In genomic region chr14:55329999-55330710, GRCh38 we compare ENCODE assay signal across 10 cellular contexts. TPM values are rescaled to one million over a fixed set of nuclear protein-coding genes. Genes with fewer than 3 reads are reported as not detected.
DNase-seq lines count a peak whose midpoint lies in the region; ATAC-seq and TF ChIP-seq lines count a peak whose summit lies in the region.
"Had no signal": no experiment of that assay in that cellular context is flagged by ENCODE, and none has a peak within 500 bp of the region (broad histone marks: within the 10 kb centered on the region; RNA-seq: fewer than 3 reads in every experiment).

No MANE protein-coding gene starts in this region.

- WGBS in neuronal stem cell (ENCODE audit: extremely low coverage in 2 of 2, insufficient read length in 2 of 2, insufficient replicate concordance in 1 of 2), 2 donors, result no CpG with 5 or more reads among the region's 6 CpGs

- H4K8ac ChIP-seq in neuronal stem cell (ENCODE audit: low read depth, low read length), result no peak overlapping the region

- no peak for DNase-seq in CD8-positive, alpha-beta memory T cell
- DNase-seq in NCI-H226, result peak; percentile 41
- DNase-seq in activated naive CD8-positive, alpha-beta T cell treated with anti-CD3 and anti-CD28 coated beads, Interleukin-2, amount 50 U/mL, for 24 hours, result no peak
- DNase-seq in osteoblast (ENCODE audit: insufficient read length, low spot score, missing footprints), result peak; percentile 49
- DNase-seq in glutamatergic neuron, result no peak
- no peak for DNase-seq in neuronal stem cell (ENCODE audit: low spot score)
- DNase-seq: NCI-H187, right cardiac atrium had no signal

- H3K27ac Mint-ChIP-seq in CD8-positive, alpha-beta memory T cell, result peak overlapping the region in 6 of 8 donors; percentile 37 to 83 (median 63)
- H3K27ac Mint-ChIP-seq in activated naive CD8-positive, alpha-beta T cell treated with anti-CD3 and anti-CD28 coated beads, Interleukin-2, amount 50 U/mL, for 24 hours, result peak overlapping the region; percentile 80
- no peak overlapping the region for H3K27ac Mint-ChIP-seq in glutamatergic neuron (ENCODE audit: unreplicated experiment)

- no peak overlapping the region for H2BK5ac ChIP-seq in neuronal stem cell (ENCODE audit: low read length)

- no peak overlapping the region for H3K9ac ChIP-seq in neuronal stem cell (ENCODE audit: low read depth, low read length, poor library complexity)

- H4K91ac ChIP-seq in neuronal stem cell (ENCODE audit: low read depth, low read length, poor library complexity), result no peak overlapping the region

- TF ChIP-seq CTCF in osteoblast (IDR thresholded peaks at IDR 0.05; ENCODE audit: extremely low read depth, low read depth, low read length), result no peak
- TF ChIP-seq CTCF in glutamatergic neuron (IDR thresholded peaks at IDR 0.05; ENCODE audit: partially characterized antibody, unreplicated experiment), result no peak

- H3K4me1 Mint-ChIP-seq in CD8-positive, alpha-beta memory T cell, result peaks cover 73 to 83% (median 77%) of the 10 kb centered on the region in 3 donors
- peaks cover 79% of the 10 kb centered on the region for H3K4me1 Mint-ChIP-seq in activated naive CD8-positive, alpha-beta T cell treated with anti-CD3 and anti-CD28 coated beads, Interleukin-2, amount 50 U/mL, for 24 hours
- H3K4me1 Mint-ChIP-seq in glutamatergic neuron (ENCODE audit: low read depth, unreplicated experiment), result peaks cover 9% of the 10 kb centered on the region

- H3K79me1 ChIP-seq in neuronal stem cell (ENCODE audit: low read depth, low read length), result peaks cover 2% of the 10 kb centered on the region

- ATAC-seq in activated naive CD8-positive, alpha-beta T cell treated with anti-CD3 and anti-CD28 coated beads, Interleukin-2, amount 50 U/mL, for 24 hours, result peak; percentile 65
- ATAC-seq in HG03439 (IDR thresholded peaks at IDR 0.05; ENCODE audit: unreplicated experiment), result no peak
- ATAC-seq in GM19324 (IDR thresholded peaks at IDR 0.05; ENCODE audit: low FRiP score, unreplicated experiment), result no peak
- ATAC-seq: right cardiac atrium had no signal

- H3K4me3 ChIP-seq in CD8-positive, alpha-beta memory T cell (ENCODE audit: low read length), result no peak overlapping the region
- peak overlapping the region; percentile 27 for H3K4me3 ChIP-seq in osteoblast (ENCODE audit: insufficient read depth, low read length)
- no peak overlapping the region for H3K4me3 ChIP-seq in neuronal stem cell (ENCODE audit: low read length in 2 of 2)

- H3K79me2 ChIP-seq in osteoblast (ENCODE audit: insufficient read depth, low read length), result peaks cover 74% of the 10 kb centered on the region

- no peak overlapping the region for H3K14ac ChIP-seq in neuronal stem cell (ENCODE audit: low read length)

- no peaks in the 10 kb centered on the region for H3K9me3 Mint-ChIP-seq in CD8-positive, alpha-beta memory T cell
- no peaks in the 10 kb centered on the region for H3K9me3 Mint-ChIP-seq in activated naive CD8-positive, alpha-beta T cell treated with anti-CD3 and anti-CD28 coated beads, Interleukin-2, amount 50 U/mL, for 24 hours
- no peaks in the 10 kb centered on the region for H3K9me3 Mint-ChIP-seq in glutamatergic neuron (ENCODE audit: unreplicated experiment)

- no peak overlapping the region for H3K18ac ChIP-seq in neuronal stem cell (ENCODE audit: low read length)

- H2BK15ac ChIP-seq in neuronal stem cell (ENCODE audit: low read length), result no peak overlapping the region

- H3K4me1 ChIP-seq in CD8-positive, alpha-beta memory T cell (ENCODE audit: insufficient read depth, low read length), result peaks cover 46% of the 10 kb centered on the region
- H3K4me1 ChIP-seq in osteoblast (ENCODE audit: insufficient read depth, low read length) (peaks cover 20% of the 10 kb centered on the region), neuronal stem cell (ENCODE audit: control insufficient read depth in 2 of 2, insufficient read depth in 1 of 2, low read depth in 1 of 2, low read length in 2 of 2) (peaks cover 0 to 5% of the 10 kb centered on the region in 2 donors)

- peak overlapping the region in 1 of 7 donors; percentile 48 for H3K4me3 Mint-ChIP-seq in CD8-positive, alpha-beta memory T cell
- peak overlapping the region; percentile 50 for H3K4me3 Mint-ChIP-seq in activated naive CD8-positive, alpha-beta T cell treated with anti-CD3 and anti-CD28 coated beads, Interleukin-2, amount 50 U/mL, for 24 hours
- no peak overlapping the region for H3K4me3 Mint-ChIP-seq in glutamatergic neuron (ENCODE audit: unreplicated experiment)

- H3K9me3 ChIP-seq in CD8-positive, alpha-beta memory T cell (ENCODE audit: low read length), result no peaks in the 10 kb centered on the region
- H3K9me3 ChIP-seq in osteoblast (ENCODE audit: low read depth, low read length) (no peaks in the 10 kb centered on the region), neuronal stem cell (replicated peaks in 1 of 2; ENCODE audit: control insufficient read depth in 2 of 2, insufficient read depth in 1 of 2, low read depth in 1 of 2, low read length in 2 of 2) (no peaks in the 10 kb centered on the region)

- peaks cover 38% of the 10 kb centered on the region for H4K20me1 ChIP-seq in osteoblast (ENCODE audit: insufficient read depth, low read length)

- H3K4me2 ChIP-seq in osteoblast (ENCODE audit: insufficient read depth, low read length), result peak overlapping the region; percentile 57
- no peak overlapping the region for H3K4me2 ChIP-seq in neuronal stem cell (ENCODE audit: insufficient read depth, low read length, poor library complexity, severe bottlenecking)

- H3K27me3 Mint-ChIP-seq in CD8-positive, alpha-beta memory T cell, result no peaks in the 10 kb centered on the region
- no peaks in the 10 kb centered on the region for H3K27me3 Mint-ChIP-seq in activated naive CD8-positive, alpha-beta T cell treated with anti-CD3 and anti-CD28 coated beads, Interleukin-2, amount 50 U/mL, for 24 hours
- no peaks in the 10 kb centered on the region for H3K27me3 Mint-ChIP-seq in glutamatergic neuron (ENCODE audit: unreplicated experiment)

- CTCF ChIA-PET in CD8-positive, alpha-beta memory T cell (lab: Charles Lee), result interaction anchor here (1.0 to 2.0 kb wide), 5 partner anchors 13 to 59 kb away, joined by 3 to 5 read pairs (median 4); partner anchors contain the start of gene FBXO34

- no peak overlapping the region for H2BK12ac ChIP-seq in neuronal stem cell (ENCODE audit: low read length)

- peaks cover 0 to 5% (median 0%) of the 10 kb centered on the region in 3 donors for H3K36me3 Mint-ChIP-seq in CD8-positive, alpha-beta memory T cell
- peaks cover 2% of the 10 kb centered on the region for H3K36me3 Mint-ChIP-seq in activated naive CD8-positive, alpha-beta T cell treated with anti-CD3 and anti-CD28 coated beads, Interleukin-2, amount 50 U/mL, for 24 hours (ENCODE audit: low read depth)
- no peaks in the 10 kb centered on the region for H3K36me3 Mint-ChIP-seq in glutamatergic neuron (ENCODE audit: unreplicated experiment)

- H3K36me3 ChIP-seq in CD8-positive, alpha-beta memory T cell (ENCODE audit: insufficient read depth, low read length), result no peaks in the 10 kb centered on the region
- H3K36me3 ChIP-seq in osteoblast (ENCODE audit: insufficient read depth, low read length) (no peaks in the 10 kb centered on the region), neuronal stem cell (replicated peaks in 1 of 2; ENCODE audit: control insufficient read depth in 2 of 2, insufficient read depth in 2 of 2, low read length in 2 of 2) (no peaks in the 10 kb centered on the region)

- H2AFZ ChIP-seq in osteoblast (ENCODE audit: low read length) (no peak overlapping the region), neuronal stem cell (ENCODE audit: low read length) (no peak overlapping the region)

- H3K27me3 ChIP-seq in CD8-positive, alpha-beta memory T cell (ENCODE audit: insufficient read depth, low read length, poor library complexity, severe bottlenecking), result no peaks in the 10 kb centered on the region
- no peaks in the 10 kb centered on the region for H3K27me3 ChIP-seq in osteoblast (ENCODE audit: insufficient read depth, low read length)
- no peaks in the 10 kb centered on the region for H3K27me3 ChIP-seq in neuronal stem cell (ENCODE audit: control insufficient read depth in 3 of 3, insufficient read depth in 3 of 3, low read depth in 1 of 3, low read length in 3 of 3)

- H2AK5ac ChIP-seq in neuronal stem cell (ENCODE audit: low read depth, low read length), result no peak overlapping the region

- H3K27ac ChIP-seq in CD8-positive, alpha-beta memory T cell (ENCODE audit: low read depth, low read length), result no peak overlapping the region
- H3K27ac ChIP-seq in osteoblast (ENCODE audit: low read depth, low read length) (peak overlapping the region; percentile 17), neuronal stem cell (replicated peaks; ENCODE audit: low read length) (no peak overlapping the region)

- no peak overlapping the region for H3K4ac ChIP-seq in neuronal stem cell (ENCODE audit: low read length)

- H2BK120ac ChIP-seq in neuronal stem cell (ENCODE audit: low read depth, low read length), result no peak overlapping the region

- POLR2A ChIA-PET in CD8-positive, alpha-beta memory T cell (lab: Charles Lee), result interaction anchor here (0.5 kb wide), 1 partner anchor 31 kb away, joined by 3 read pairs; no protein-coding TSS in a partner anchor

- no peak overlapping the region for H3K23ac ChIP-seq in neuronal stem cell (ENCODE audit: low read depth, low read length, poor library complexity)

RNA-seq across cellular contexts. Expression of gene FBXO34, which starts 58.9 kb away (rescaled TPM):
- total RNA-seq in CD8-positive, alpha-beta memory T cell, result 10 to 100 TPM; 16.2 to 17.9 TPM
- 37.1 TPM for polyA plus RNA-seq in CD8-positive, alpha-beta memory T cell
- total RNA-seq in osteoblast (24.2 and 24.6 TPM in 2 replicates), glutamatergic neuron (ENCODE audit: unreplicated experiment) (13.6 TPM)
- polyA plus RNA-seq in neuronal stem cell (2013, experiment 1 of 2), result 11.9 TPM
- polyA plus RNA-seq in neuronal stem cell (2013, experiment 2 of 2), result 12.3 TPM

Comparison
In these comparisons a context has a peak if more than half of its experiments do, and no peak if none do; other contexts are left out.
1. DNase-seq: peak in NCI-H226 (single experiment) and osteoblast (single experiment); none in CD8-positive, alpha-beta memory T cell (0 of 5), activated naive CD8-positive, alpha-beta T cell treated with anti-CD3 and anti-CD28 coated beads, Interleukin-2, amount 50 U/mL, for 24 hours (single experiment), glutamatergic neuron (single experiment) and neuronal stem cell (single experiment).